In genomic region chr6:18087396-18088165, GRCh38 we compare ENCODE assay signal across 17 cellular contexts. TPM values are rescaled to one million over a fixed set of nuclear protein-coding genes. Genes with fewer than 3 reads are reported as not detected.
DNase-seq lines count a peak whose midpoint lies in the region; ATAC-seq and TF ChIP-seq lines count a peak whose summit lies in the region.
"Had no signal": no experiment of that assay in that cellular context is flagged by ENCODE, and none has a peak within 500 bp of the region (broad histone marks: within the 10 kb centered on the region; RNA-seq: fewer than 3 reads in every experiment).

No MANE protein-coding gene starts in this region.

- H3K4me2 ChIP-seq in GM23338 = no peak overlapping the region

- H3K9me3 Mint-ChIP-seq in GM23338 = peaks cover 15% of the 10 kb centered on the region; the same call in 2 of the 3 replicates

- POLR2A ChIA-PET in HEK293 (lab: Yijun Ruan, JAX) = no interaction called here

- TF ChIP-seq CTCF in GM23338 (conservative IDR thresholded peaks at IDR 0.05; ENCODE audit: low read depth in 2 of 2) = no peak
- no peak for TF ChIP-seq CTCF in HEK293 (tag by site-specific recombination; IDR thresholded peaks at IDR 0.05)

- H3K9me3 ChIP-seq in HEK293 (ENCODE audit: control insufficient read depth, insufficient read depth, low read depth, low read length) = no peaks in the 10 kb centered on the region
- H3K9me3 ChIP-seq: BE2C had no signal

- no peaks in the 10 kb centered on the region for H3K79me2 ChIP-seq in GM23338 (replicated peaks; ENCODE audit: insufficient read depth)

- peaks cover 5% of the 10 kb centered on the region for H3K27me3 Mint-ChIP-seq in GM23338 (ENCODE audit: insufficient read depth, low read depth, poor library complexity)

- H3K27ac Mint-ChIP-seq in GM23338 = no peak overlapping the region
- H3K27ac Mint-ChIP-seq: CD4-positive, CD25-positive, alpha-beta regulatory T cell; CD8-positive, alpha-beta memory T cell; HFFc6; IgD-negative memory B cell had no signal

- H3K4me3 ChIP-seq in GM23338 (no peak overlapping the region), HEK293 (ENCODE audit: low read depth, low read length) (no peak overlapping the region)

- CTCF ChIA-PET in HEK293 (lab: Yijun Ruan, JAX) = interaction anchor here (0.6 kb wide), 1 partner anchor 214 kb away, joined by 3 read pairs; no protein-coding TSS in a partner anchor

- H3K9me2 ChIP-seq in GM23338 (ENCODE audit: insufficient read depth) = no peaks in the 10 kb centered on the region

- no peaks in the 10 kb centered on the region; the same call in 1 of the 2 replicates for H3K36me3 ChIP-seq in GM23338 (ENCODE audit: insufficient read depth)
- no peaks in the 10 kb centered on the region for H3K36me3 ChIP-seq in HEK293 (ENCODE audit: control insufficient read depth in 2 of 2, insufficient read depth in 1 of 2, low read length in 2 of 2)
- H3K36me3 ChIP-seq: BE2C had no signal

- no peaks in the 10 kb centered on the region for H3K27me3 ChIP-seq in GM23338 (ENCODE audit: insufficient read depth)
- H3K27me3 ChIP-seq: BE2C had no signal

- H3K27ac ChIP-seq in GM23338 (ENCODE audit: low read depth) (no peak overlapping the region), HEK293 (ENCODE audit: extremely low read depth, low read depth, low read length) (no peak overlapping the region)

- DNase-seq in GM23338 (ENCODE audit: low spot score) (no peak), epidermal melanocyte (ENCODE audit: insufficient read length, low spot score) (peak; percentile 76)
- DNase-seq: ACHN; BE2C; C1 segment of cervical spinal cord; Caco-2; CD4-positive, CD25-positive, alpha-beta regulatory T cell; CD8-positive, alpha-beta memory T cell; HCEC 1CT; HFFc6; KBM-7 had no signal

- H3F3A ChIP-seq in GM23338 (replicated peaks; ENCODE audit: low read depth) = no peaks in the 10 kb centered on the region

- no peaks in the 10 kb centered on the region for H3K4me1 ChIP-seq in GM23338 (ENCODE audit: insufficient read depth)
- H3K4me1 ChIP-seq in HEK293 (ENCODE audit: control insufficient read depth, insufficient read depth, low read length) = no peaks in the 10 kb centered on the region
- H3K4me1 ChIP-seq: BE2C, Caco-2 had no signal

- peaks cover 11% of the 10 kb centered on the region; the same call in 2 of the 3 replicates for H3K36me3 Mint-ChIP-seq in GM23338 (ENCODE audit: low read depth)
- H3K36me3 Mint-ChIP-seq: CD8-positive, alpha-beta memory T cell had no signal

- no peaks in the 10 kb centered on the region for H3K4me1 Mint-ChIP-seq in GM23338
- H3K4me1 Mint-ChIP-seq: CD4-positive, CD25-positive, alpha-beta regulatory T cell; CD8-positive, alpha-beta memory T cell had no signal

- peak overlapping the region; percentile 38 for H2AFZ ChIP-seq in GM23338

- ATAC-seq in GM23338 (no peak), HG02852 (IDR thresholded peaks at IDR 0.05; ENCODE audit: unreplicated experiment) (no peak), HG02798 (IDR thresholded peaks at IDR 0.05; ENCODE audit: poor library complexity, unreplicated experiment) (no peak), GM18867 (IDR thresholded peaks at IDR 0.05; ENCODE audit: unreplicated experiment) (no peak)
- ATAC-seq: HepG2 had no signal

- H4K20me1 ChIP-seq in GM23338 (replicated peaks; ENCODE audit: insufficient read depth) = no peaks in the 10 kb centered on the region

- H3K4me3 Mint-ChIP-seq in GM23338 = no peak overlapping the region
- H3K4me3 Mint-ChIP-seq: CD4-positive, CD25-positive, alpha-beta regulatory T cell; CD8-positive, alpha-beta memory T cell; HFFc6; IgD-negative memory B cell had no signal

TF ChIP-seq in GM23338, 12 proteins besides CTCF, POLR2A, EP300 and RAD21 (continues in another document):
- TF ChIP-seq ETS1 (IDR thresholded peaks at IDR 0.05) (no peak), EZH2phosphoT487 (IDR thresholded peaks at IDR 0.05; ENCODE audit: unreplicated experiment) (no peak), JUNB (IDR thresholded peaks at IDR 0.05; ENCODE audit: unreplicated experiment) (no peak), ZNF331 (CRISPR knock-in tag; IDR thresholded peaks at IDR 0.05; ENCODE audit: low read depth) (no peak), CREB1 (CRISPR knock-in tag; IDR thresholded peaks at IDR 0.05; ENCODE audit: low read depth) (no peak), STAT1 (IDR thresholded peaks at IDR 0.05; ENCODE audit: unreplicated experiment) (no peak)

TF ChIP-seq in HEK293, 187 proteins besides CTCF, POLR2A, EP300 and RAD21:
- TF ChIP-seq ZNF639 (tag by site-specific recombination; IDR thresholded peaks at IDR 0.05) (no peak), ZIC2 (tag by site-specific recombination; IDR thresholded peaks at IDR 0.05) (peak; percentile 64)

RNA-seq across cellular contexts. Expression of gene NHLRC1, which starts 34.9 kb away (rescaled TPM):
- total RNA-seq in GM23338 (2014; rRNA removed; shearing (Covaris generic)) = 1.0 and 1.1 TPM in 2 replicates
- polyA plus RNA-seq in GM23338 (2016; fragmentation: Nextera tagmentation; extraction: Ambion mirVana) = 1.1 and 1.2 TPM in 2 replicates
